Comparison of ENCODE assay signal across 27 cellular contexts in the genomic region with DNA sequence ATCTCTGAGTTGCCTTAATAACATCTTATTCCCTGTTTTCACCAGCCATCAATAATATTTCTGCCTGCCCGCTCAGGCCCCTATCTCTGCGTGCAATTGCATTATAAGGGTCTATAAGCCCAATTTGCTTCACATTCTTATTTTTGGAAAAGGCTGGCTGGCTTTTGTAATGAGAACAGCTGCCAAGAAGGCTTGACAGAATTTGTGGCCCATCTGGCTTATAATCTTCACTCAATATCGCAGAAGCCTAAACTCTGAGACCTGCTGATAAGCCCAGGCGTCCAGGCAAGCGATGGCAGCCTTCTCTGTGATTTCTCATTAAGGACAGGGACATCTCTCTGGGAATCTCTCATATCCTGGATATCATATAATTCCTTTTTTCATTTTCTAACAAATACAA.
"Had no signal": no experiment of that assay in that cellular context is flagged by ENCODE, and none has a peak within 500 bp of the region (broad histone marks: within the 10 kb centered on the region; RNA-seq: fewer than 3 reads in every experiment).

No MANE protein-coding gene starts in this region.

- H3K27ac ChIP-seq: ascending aorta, body of pancreas, KMS-11 had no signal

- H3K36me3 ChIP-seq: ascending aorta had no signal

- H3K4me3 ChIP-seq: ascending aorta, body of pancreas had no signal

- H3K4me1 ChIP-seq: ascending aorta, body of pancreas had no signal

- H3K27me3 ChIP-seq: ascending aorta, body of pancreas had no signal

- ATAC-seq: activated CD8-positive, alpha-beta memory T cell treated with anti-CD3 and anti-CD28 coated beads, Interleukin-2, amount 10 ng/mL, durations not matched to agents 7 days and 5 days; body of pancreas; Panc1; Right ventricle myocardium inferior; T-helper 17 cell; WTC11 had no signal

- DNase-seq: activated CD4-positive, alpha-beta T cell treated with anti-CD3 and anti-CD28 coated beads, Interleukin-2, amount 10 ng/mL, durations not matched to agents 24 days and 14 days; activated CD4-positive, alpha-beta T cell treated with anti-CD3 and anti-CD28 coated beads, Interleukin-2, amount 50 U/mL, for 48 hours; activated CD4-positive, CD25-positive, alpha-beta regulatory T cell treated with anti-CD3 and anti-CD28 coated beads, Interleukin-2, amount 50 U/mL, for 72 hours; activated CD8-positive, alpha-beta memory T cell treated with anti-CD3 and anti-CD28 coated beads, Interleukin-2, amount 10 ng/mL, durations not matched to agents 7 days and 5 days; activated effector memory CD4-positive, alpha-beta T cell treated with Interleukin-2 at 50 U/mL for 16 hours; activated naive CD4-positive, alpha-beta T cell; activated T-cell treated with anti-CD3 and anti-CD28 coated beads, Interleukin-2, amount 50 U/mL, for 24 hours; amniotic stem cell; body of pancreas; central memory CD4-positive, alpha-beta T cell; NCI-H1092; NCI-H1417; NCI-H187; NCI-H2081; NCI-H345; NCI-H510A treated with DMSO at 0.1 percent for 48 hours; NCI-H748 treated with DMSO at 0.1 percent for 48 hours; NK-92 treated with Interleukin-12 subunit alpha and Interleukin-12 subunit beta, amount 100 ng/mL, for 24 hours; OCI-M1; RPMI8226; T-helper 17 cell; T-helper 9 cell had no signal
